ENCODE assay signal across 12 cellular contexts in the genomic region with DNA sequence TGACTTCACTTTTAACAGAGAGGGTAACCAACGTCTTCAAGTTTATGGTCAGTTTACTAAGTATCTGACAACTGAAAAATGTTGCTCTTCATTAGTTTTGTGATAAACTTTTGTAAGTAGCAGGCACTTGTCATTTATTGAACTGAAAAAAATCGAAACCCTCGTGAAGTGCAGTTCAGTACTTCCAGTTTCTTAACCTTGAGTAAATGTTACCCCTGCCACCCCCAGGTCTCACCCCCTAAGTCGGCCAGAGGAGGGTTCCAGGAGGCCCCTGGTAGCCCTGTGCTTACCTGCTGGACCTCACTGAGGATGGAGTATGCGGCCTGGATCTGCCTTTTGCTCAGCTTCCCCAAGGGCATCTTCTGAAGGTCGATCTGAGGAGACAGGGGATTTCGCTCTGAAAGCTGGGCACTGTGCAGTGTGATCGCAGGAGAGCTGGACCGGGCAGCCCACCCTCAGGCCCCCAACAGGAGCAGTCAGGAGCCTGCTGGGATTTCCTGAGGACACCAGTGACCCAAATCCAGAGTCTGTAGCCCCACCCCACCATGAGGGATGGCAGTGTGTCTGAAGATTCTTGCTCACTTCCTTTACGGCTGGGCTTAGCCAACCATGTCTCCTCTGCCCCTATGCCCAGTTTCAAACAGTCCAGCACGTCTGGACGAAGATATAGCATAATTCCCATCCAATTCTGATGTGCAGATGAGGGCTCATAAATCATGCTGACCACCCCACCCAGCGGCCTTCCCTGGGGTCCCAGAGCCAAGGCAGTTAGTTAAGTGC. TPM values are rescaled to one million over a fixed set of nuclear protein-coding genes. Genes with fewer than 3 reads are reported as not detected.
DNase-seq lines count a peak whose midpoint lies in the region; ATAC-seq and TF ChIP-seq lines count a peak whose summit lies in the region.
"Had no signal": no experiment of that assay in that cellular context is flagged by ENCODE, and none has a peak within 500 bp of the region (broad histone marks: within the 10 kb centered on the region; RNA-seq: fewer than 3 reads in every experiment).

No MANE protein-coding gene starts in this region.

- no peak overlapping the region for H3K4me3 ChIP-seq in esophagus muscularis mucosa
- H3K4me3 ChIP-seq: prostate gland, transverse colon had no signal

- POLR2A ChIA-PET in naive thymus-derived CD8-positive, alpha-beta T cell (lab: Charles Lee), result no interaction called here

- peak overlapping the region in 3 of 10 donors; percentile 36 to 69 (median 57) for H3K27ac Mint-ChIP-seq in naive thymus-derived CD8-positive, alpha-beta T cell
- H3K27ac Mint-ChIP-seq: activated naive CD4-positive, alpha-beta T cell treated with anti-CD3 and anti-CD28 coated beads, Interleukin-2, amount 50 U/mL, for 24 hours had no signal

- H3K27me3 ChIP-seq in esophagus muscularis mucosa, result no peaks in the 10 kb centered on the region
- H3K27me3 ChIP-seq: transverse colon had no signal

- peaks cover 75 to 99% (median 95%) of the 10 kb centered on the region in 4 donors for H3K36me3 ChIP-seq in esophagus muscularis mucosa

- intact Hi-C loops in esophagus muscularis mucosa (cut with DNase I), result no loop called here
- intact Hi-C loops in Right ventricle myocardium inferior (cut with DNase I), result loop anchor here (5.0 kb wide), 1 partner anchor 37 kb away; a partner anchor contains a TSS

- DNase-seq in esophagus muscularis mucosa (ENCODE audit: extremely low spot score) (no peak), NCI-H1105 (lab: John Stamatoyannopoulos, UW) (no peak), Right ventricle myocardium inferior (ENCODE audit: missing footprints) (no peak)
- DNase-seq in naive thymus-derived CD8-positive, alpha-beta T cell, result no peak
- DNase-seq: Right ventricle myocardium superior, transverse colon had no signal

- H3K4me1 Mint-ChIP-seq in naive thymus-derived CD8-positive, alpha-beta T cell, result peaks cover 0 to 23% (median 3%) of the 10 kb centered on the region in 4 donors
- H3K4me1 Mint-ChIP-seq: activated naive CD4-positive, alpha-beta T cell treated with anti-CD3 and anti-CD28 coated beads, Interleukin-2, amount 50 U/mL, for 24 hours had no signal

- peaks cover 10 to 26% (median 20%) of the 10 kb centered on the region in 4 donors for H3K4me1 ChIP-seq in esophagus muscularis mucosa
- H3K4me1 ChIP-seq: prostate gland, transverse colon had no signal

- H3K9me3 Mint-ChIP-seq in naive thymus-derived CD8-positive, alpha-beta T cell, result no peaks in the 10 kb centered on the region
- H3K9me3 Mint-ChIP-seq: activated naive CD4-positive, alpha-beta T cell treated with anti-CD3 and anti-CD28 coated beads, Interleukin-2, amount 50 U/mL, for 24 hours had no signal

- 84% methylated on average over 10 of the region's 13 CpGs for WGBS in esophagus muscularis mucosa

- peak overlapping the region in 3 of 4 donors; percentile 8 to 29 (median 18) for H3K27ac ChIP-seq in esophagus muscularis mucosa (replicated peaks in 1 of 4)
- H3K27ac ChIP-seq: prostate gland had no signal

- no peak for TF ChIP-seq EP300 in esophagus muscularis mucosa (IDR thresholded peaks at IDR 0.05)

- ATAC-seq in GM18502 (IDR thresholded peaks at IDR 0.05; ENCODE audit: poor library complexity, unreplicated experiment) (peak; percentile 66), GM19438 (IDR thresholded peaks at IDR 0.05; ENCODE audit: low read depth, unreplicated experiment) (peak; percentile 78), HG03025 (IDR thresholded peaks at IDR 0.05; ENCODE audit: low FRiP score, unreplicated experiment) (peak; percentile 56), HG02852 (IDR thresholded peaks at IDR 0.05; ENCODE audit: unreplicated experiment) (no peak), Right ventricle myocardium inferior (no peak)
- no peak for ATAC-seq in naive thymus-derived CD8-positive, alpha-beta T cell

- H3K27me3 Mint-ChIP-seq in naive thymus-derived CD8-positive, alpha-beta T cell, result no peaks in the 10 kb centered on the region
- H3K27me3 Mint-ChIP-seq: activated naive CD4-positive, alpha-beta T cell treated with anti-CD3 and anti-CD28 coated beads, Interleukin-2, amount 50 U/mL, for 24 hours had no signal

- no peaks in the 10 kb centered on the region for H3K9me3 ChIP-seq in esophagus muscularis mucosa
- H3K9me3 ChIP-seq: prostate gland, transverse colon had no signal

- H3K36me3 Mint-ChIP-seq in naive thymus-derived CD8-positive, alpha-beta T cell, result peaks cover 0 to 100% (median 21%) of the 10 kb centered on the region in 3 donors

- TF ChIP-seq CTCF in esophagus muscularis mucosa (IDR thresholded peaks at IDR 0.05), result no peak

- H3K4me3 Mint-ChIP-seq in naive thymus-derived CD8-positive, alpha-beta T cell, result no peak overlapping the region
- H3K4me3 Mint-ChIP-seq: activated naive CD4-positive, alpha-beta T cell treated with anti-CD3 and anti-CD28 coated beads, Interleukin-2, amount 50 U/mL, for 24 hours had no signal

- TF ChIP-seq POLR2A in esophagus muscularis mucosa (IDR thresholded peaks at IDR 0.05; ENCODE audit: low read depth), result no peak

RNA-seq across cellular contexts. Expression of a gene that starts 37.6 kb away (rescaled TPM):
- total RNA-seq in esophagus muscularis mucosa, result 100 to 1,000 TPM; 103 to 136 (median 108) TPM
- total RNA-seq in naive thymus-derived CD8-positive, alpha-beta T cell, result 100 to 1,000 TPM; 102 to 103 TPM
- 100 to 1,000 TPM in 2 of 3 donors, 10 to 100 TPM in 1; 98.6 to 128 (median 121) TPM for polyA plus RNA-seq in naive thymus-derived CD8-positive, alpha-beta T cell
- total RNA-seq in Right ventricle myocardium inferior, result 154 TPM

Comparison
In these comparisons a context has a peak if more than half of its experiments do, and no peak if none do; other contexts are left out.
1. ATAC-seq: peak in GM18502 (single experiment), GM19438 (single experiment) and HG03025 (single experiment); none in HG02852 (single experiment), naive thymus-derived CD8-positive, alpha-beta T cell (0 of 2) and Right ventricle myocardium inferior (single experiment).